9 cellular contexts compared by ENCODE assay signal in genomic region chr9:108535526-108535925, GRCh38.
DNase-seq lines count a peak whose midpoint lies in the region; ATAC-seq and TF ChIP-seq lines count a peak whose summit lies in the region.
"Had no signal": no experiment of that assay in that cellular context is flagged by ENCODE, and none has a peak within 500 bp of the region (broad histone marks: within the 10 kb centered on the region; RNA-seq: fewer than 3 reads in every experiment).

No MANE protein-coding gene starts in this region.

- peak; percentile 22 for DNase-seq in adipocyte (ENCODE audit: low read depth)
- peak; percentile 31 for DNase-seq in mesendoderm
- no peak for DNase-seq in HPDE6-E6E7 (ENCODE audit: extremely low spot score)
- DNase-seq in G401 (ENCODE audit: low spot score) = no peak
- no peak for DNase-seq in cardiac septum (ENCODE audit: low spot score)
- DNase-seq: activated naive CD4-positive, alpha-beta T cell treated with anti-CD3 and anti-CD28 coated beads, Interleukin-2, amount 50 U/mL, for 16 hours had no signal

- H3K9me3 ChIP-seq in adipocyte (ENCODE audit: control insufficient read depth, low read length) = peaks cover 5% of the 10 kb centered on the region

- H3K36me3 ChIP-seq in adipocyte (ENCODE audit: control insufficient read depth, insufficient read depth, low read length, severe bottlenecking) (no peaks in the 10 kb centered on the region), mesendoderm (ENCODE audit: control insufficient read depth, insufficient read depth, low read length) (no peaks in the 10 kb centered on the region)

- H3K23ac ChIP-seq in mesendoderm (ENCODE audit: low read length) = no peak overlapping the region

- intact Hi-C loops in cardiac septum (cut with DNase I) = no loop called here

- H3K79me2 ChIP-seq in mesendoderm (ENCODE audit: control insufficient read depth, insufficient read depth, low read length) = no peaks in the 10 kb centered on the region

- no peak overlapping the region for H4K5ac ChIP-seq in mesendoderm (ENCODE audit: low read length)

- no peak overlapping the region for H2BK120ac ChIP-seq in mesendoderm (ENCODE audit: low read depth, low read length)

- in situ Hi-C loops in G401 (cut with HindIII; ENCODE audit: low sequenced_read_pairs) = no loop called here

- no peak overlapping the region for H3K4me2 ChIP-seq in mesendoderm (ENCODE audit: low read length)

- no CpG with 5 or more reads among the region's 3 CpGs for WGBS in mesendoderm (ENCODE audit: extremely low coverage, insufficient coverage, low lambda C conversion rate)

- peak; percentile 74 for ATAC-seq in HG03135 (IDR thresholded peaks at IDR 0.05; ENCODE audit: unreplicated experiment)
- ATAC-seq in HG03571 (IDR thresholded peaks at IDR 0.05; ENCODE audit: unreplicated experiment) = no peak

- H3K27me3 ChIP-seq in adipocyte (replicated peaks; ENCODE audit: control insufficient read depth, insufficient read depth, low read length) (no peaks in the 10 kb centered on the region), mesendoderm (ENCODE audit: insufficient read depth, low read length, poor library complexity) (no peaks in the 10 kb centered on the region)

- no peak overlapping the region for H2BK15ac ChIP-seq in mesendoderm (replicated peaks; ENCODE audit: low read depth)

- no peak overlapping the region for H2AK5ac ChIP-seq in mesendoderm (ENCODE audit: low read length)

- no peak overlapping the region for H4K8ac ChIP-seq in mesendoderm (ENCODE audit: low read depth, low read length)

- no peak overlapping the region for H3K56ac ChIP-seq in mesendoderm (ENCODE audit: low read length)

- no peak overlapping the region for H3K4ac ChIP-seq in mesendoderm (ENCODE audit: low read depth, low read length)

- H3K4me1 ChIP-seq in adipocyte (ENCODE audit: control insufficient read depth, insufficient read depth, low read length) = peaks cover 5% of the 10 kb centered on the region
- no peaks in the 10 kb centered on the region for H3K4me1 ChIP-seq in mesendoderm (ENCODE audit: control insufficient read depth, low read depth, low read length)

- H3K18ac ChIP-seq in mesendoderm (ENCODE audit: low read length) = no peak overlapping the region

- TF ChIP-seq CTCF in GM12874 (IDR thresholded peaks at IDR 0.05; ENCODE audit: insufficient read depth, low read depth, low read length) = peak; percentile 57; the same call in 1 of the 2 replicates

- H3K79me1 ChIP-seq in mesendoderm (ENCODE audit: low read length) = no peaks in the 10 kb centered on the region

- no peak overlapping the region for H3K27ac ChIP-seq in mesendoderm (ENCODE audit: low read depth, low read length)

- H3K9ac ChIP-seq in adipocyte (ENCODE audit: low read length) (no peak overlapping the region), mesendoderm (ENCODE audit: low read length) (no peak overlapping the region)

- H3K4me3 ChIP-seq in adipocyte (ENCODE audit: low read length) (no peak overlapping the region), mesendoderm (ENCODE audit: low read length) (no peak overlapping the region)

- no peak overlapping the region for H2BK5ac ChIP-seq in mesendoderm (ENCODE audit: low read length)

Comparison
In these comparisons a context has a peak if more than half of its experiments do, and no peak if none do; other contexts are left out.
1. DNase-seq: peak in adipocyte (single experiment) and mesendoderm (single experiment); none in HPDE6-E6E7 (single experiment), G401 (single experiment) and cardiac septum (single experiment).